9 cellular contexts compared by ENCODE assay signal in the genomic region with DNA sequence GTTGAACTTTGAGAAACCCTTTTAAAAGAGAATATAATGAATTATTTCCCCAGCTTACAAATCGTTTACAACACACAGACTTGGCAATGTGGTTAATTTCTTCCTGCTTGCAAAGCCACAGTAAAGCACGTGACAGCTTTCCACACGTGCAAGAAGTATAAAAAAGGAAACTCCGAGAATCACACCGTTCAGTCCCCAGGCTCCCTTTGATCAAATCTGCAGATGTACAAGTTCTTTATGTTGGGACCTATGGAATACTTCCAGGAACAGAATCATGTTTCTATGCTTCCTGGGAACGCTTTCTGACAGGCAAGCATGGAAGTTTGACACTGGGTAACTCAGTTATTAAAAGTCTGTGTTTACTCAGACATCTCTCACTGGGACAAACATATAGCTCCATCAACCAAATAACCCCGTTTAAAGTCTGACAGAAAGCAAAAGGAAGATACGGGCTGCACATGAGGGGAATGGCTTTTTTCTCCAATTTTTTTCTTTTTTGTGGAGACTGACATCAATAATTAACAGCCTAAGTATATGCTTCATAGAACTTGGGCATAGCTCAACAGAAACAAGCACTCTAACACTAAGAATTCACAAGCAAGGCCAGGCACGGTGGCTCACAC.
DNase-seq lines count a peak whose midpoint lies in the region; ATAC-seq and TF ChIP-seq lines count a peak whose summit lies in the region.
"Had no signal": no experiment of that assay in that cellular context is flagged by ENCODE, and none has a peak within 500 bp of the region (broad histone marks: within the 10 kb centered on the region; RNA-seq: fewer than 3 reads in every experiment).

No MANE protein-coding gene starts in this region.

- no peak for DNase-seq in activated CD4-positive, CD25-positive, alpha-beta regulatory T cell treated with anti-CD3 and anti-CD28 coated beads, Interleukin-2, amount 50 U/mL, for 72 hours
- peak; percentile 30 for DNase-seq in activated CD8-positive, alpha-beta memory T cell treated with anti-CD3 and anti-CD28 coated beads, Interleukin-2, amount 50 U/mL, for 4 hours
- peak; percentile 30 for DNase-seq in stimulated activated CD8-positive, alpha-beta memory T cell treated with anti-CD3 and anti-CD28 coated beads, Interleukin-7, amount 100 ng/mL, for 4 hours (ENCODE audit: low read depth in 2 of 2)
- no peak for DNase-seq in NCI-H128 (lab: John Stamatoyannopoulos, UW; ENCODE audit: unreplicated experiment)
- no peak for DNase-seq in colonic mucosa
- no peak for DNase-seq in NCI-H2196 treated with DMSO at 0.1 percent for 48 hours (lab: John Stamatoyannopoulos, UW; ENCODE audit: unreplicated experiment)

- peak; percentile 70 to 75 for ATAC-seq in activated CD4-positive, CD25-positive, alpha-beta regulatory T cell treated with anti-CD3 and anti-CD28 coated beads, Interleukin-2, amount 50 U/mL, for 24 hours
- peak; percentile 56 for ATAC-seq in HG03342 (IDR thresholded peaks at IDR 0.05; ENCODE audit: unreplicated experiment)

- TF ChIP-seq CTCF in colonic mucosa (IDR thresholded peaks at IDR 0.05), result no peak

- intact Hi-C loops in colonic mucosa (cut with DNase I), result no loop called here

- no peak overlapping the region for H3K4me3 ChIP-seq in colonic mucosa
- H3K4me3 ChIP-seq: A549 had no signal

- H3K36me3 ChIP-seq in colonic mucosa, result no peaks in the 10 kb centered on the region

- H3K27me3 ChIP-seq in colonic mucosa, result no peaks in the 10 kb centered on the region

- no peak overlapping the region for H3K9ac ChIP-seq in colonic mucosa (ENCODE audit: low read depth in 2 of 2, low read length in 2 of 2)

- no peaks in the 10 kb centered on the region for H3K4me1 ChIP-seq in colonic mucosa
- H3K4me1 ChIP-seq: A549 had no signal

- H3K9me3 ChIP-seq in colonic mucosa, result no peaks in the 10 kb centered on the region
- H3K9me3 ChIP-seq: A549 had no signal

- H3K27ac ChIP-seq in colonic mucosa, result no peak overlapping the region
- H3K27ac ChIP-seq: A549 had no signal

Comparison
In these comparisons a context has a peak if more than half of its experiments do, and no peak if none do; other contexts are left out.
1. DNase-seq: peak in activated CD8-positive, alpha-beta memory T cell treated with anti-CD3 and anti-CD28 coated beads, Interleukin-2, amount 50 U/mL, for 4 hours (single experiment) and stimulated activated CD8-positive, alpha-beta memory T cell treated with anti-CD3 and anti-CD28 coated beads, Interleukin-7, amount 100 ng/mL, for 4 hours (2 of 2); none in activated CD4-positive, CD25-positive, alpha-beta regulatory T cell treated with anti-CD3 and anti-CD28 coated beads, Interleukin-2, amount 50 U/mL, for 72 hours (single experiment), NCI-H128 (single experiment), colonic mucosa (single experiment) and NCI-H2196 treated with DMSO at 0.1 percent for 48 hours (single experiment).